In the genomic region with DNA sequence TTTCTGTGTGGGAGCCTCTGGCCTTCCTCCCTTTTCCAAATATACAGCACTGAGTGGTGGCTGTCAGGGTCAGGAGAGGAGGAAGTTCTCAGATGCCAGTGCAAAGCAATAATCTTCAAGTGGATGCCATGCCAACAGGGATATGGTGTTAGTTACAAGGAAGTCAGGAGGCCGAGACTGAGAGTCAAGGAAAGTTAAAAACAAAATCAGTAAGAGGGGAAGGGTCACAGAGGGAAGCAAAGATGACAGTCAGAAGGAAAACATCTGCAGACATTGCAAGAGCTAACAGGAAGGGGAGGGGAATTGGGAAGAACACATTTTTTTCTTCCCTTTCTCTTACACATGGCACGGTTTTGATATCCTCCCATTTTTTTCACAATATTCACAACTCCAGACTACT, we compare ENCODE assay signal across 1 cellular context.
TF ChIP-seq lines count a peak whose summit lies in the region.

No MANE protein-coding gene starts in this region.

TF ChIP-seq in H1, 55 proteins besides CTCF, POLR2A, EP300 and RAD21 (continued from another document):
- no peak for TF ChIP-seq JUND (IDR thresholded peaks at IDR 0.05; ENCODE audit: low read length)
TF ChIP-seq in H1: peak in this region for 0.
